Comparison of ENCODE assay signal across 1 cellular context in the genomic region with DNA sequence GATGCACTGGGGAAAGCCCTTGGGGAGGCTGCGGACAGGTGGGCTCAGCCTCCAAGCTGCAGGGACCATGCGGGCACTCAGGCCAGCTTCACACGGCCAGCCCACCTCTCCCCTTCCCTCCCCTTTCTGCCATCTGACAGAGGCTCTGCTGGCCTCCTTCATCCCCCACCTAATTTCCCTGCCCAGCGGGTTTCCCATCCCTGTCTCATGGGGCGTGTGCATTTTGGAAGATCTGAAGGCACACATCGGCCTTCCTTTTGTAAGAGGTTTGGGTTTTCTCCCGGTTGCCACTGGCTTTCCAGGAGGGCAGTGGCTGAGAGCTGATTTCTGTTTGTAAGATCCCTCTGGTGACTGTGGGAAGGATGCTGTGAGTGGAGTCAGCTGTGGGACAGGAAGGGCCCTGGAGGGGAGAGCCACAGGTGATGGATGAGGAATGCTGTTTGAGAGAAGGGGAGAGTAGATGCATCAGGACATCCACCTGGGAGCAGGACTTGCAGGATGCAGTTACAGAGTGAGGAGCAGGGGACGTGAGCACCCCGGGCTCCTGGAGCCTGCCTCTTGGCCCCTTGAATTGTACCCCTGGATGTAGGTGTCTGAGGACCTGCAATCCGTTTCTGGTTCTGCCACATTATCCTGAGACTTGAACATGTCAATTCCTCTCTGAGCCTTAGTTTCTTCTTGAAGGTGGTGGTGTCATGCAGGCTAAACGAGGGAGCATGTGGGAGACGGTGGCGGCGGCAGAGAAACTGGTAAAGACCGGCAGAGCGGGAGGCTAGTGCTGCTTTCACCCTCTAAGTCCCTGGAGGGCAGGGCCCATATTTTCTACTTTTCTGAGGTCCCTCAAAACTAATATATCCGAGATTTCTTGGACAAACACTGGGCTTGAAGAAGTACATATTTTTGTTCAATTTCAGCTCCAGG.
A peak's percentile ranks its signal among the peaks of the same experiment; 100 is the strongest.
TF ChIP-seq lines count a peak whose summit lies in the region.

No MANE protein-coding gene starts in this region.

TF ChIP-seq in K562, 482 proteins besides CTCF, POLR2A, EP300 and RAD21:
- no peak for TF ChIP-seq ZNF197 (CRISPR knock-in tag; IDR thresholded peaks at IDR 0.05; ENCODE audit: low read depth)
- TF ChIP-seq ZNF551 (CRISPR knock-in tag; IDR thresholded peaks at IDR 0.05), result no peak
- 0 out of 2 replicates have a peak, but pooled peaks have one; percentile 18 for TF ChIP-seq MEF2D (tag; conservative IDR thresholded peaks at IDR 0.05; ENCODE audit: low read depth)
- TF ChIP-seq SRSF1 (IDR thresholded peaks at IDR 0.05; ENCODE audit: low read depth, low read length), result no peak
